ENCODE assay signal across 1 cellular context in the genomic region with DNA sequence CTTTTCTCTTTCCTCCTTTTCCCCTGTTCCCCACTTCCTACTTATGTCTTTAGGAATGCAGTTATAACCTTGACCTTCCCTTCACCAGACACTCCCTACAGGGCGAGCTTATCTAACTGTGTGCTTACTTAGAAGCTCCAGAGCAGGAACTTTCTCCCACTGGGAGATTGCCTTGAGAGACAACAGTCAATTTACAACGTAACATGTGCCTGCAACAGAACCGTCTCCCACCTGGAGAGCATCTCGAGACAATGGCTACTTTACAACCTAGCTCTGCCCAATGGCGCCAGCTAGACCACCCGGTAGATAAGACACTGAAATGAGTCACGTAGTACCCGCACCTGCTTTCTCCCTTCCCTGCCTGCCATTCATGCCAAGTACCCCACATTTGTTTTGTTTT.
TF ChIP-seq lines count a peak whose summit lies in the region.

No MANE protein-coding gene starts in this region.

TF ChIP-seq in K562, 482 proteins besides CTCF, POLR2A, EP300 and RAD21 (continued from another document):
- TF ChIP-seq, protein P1, sequence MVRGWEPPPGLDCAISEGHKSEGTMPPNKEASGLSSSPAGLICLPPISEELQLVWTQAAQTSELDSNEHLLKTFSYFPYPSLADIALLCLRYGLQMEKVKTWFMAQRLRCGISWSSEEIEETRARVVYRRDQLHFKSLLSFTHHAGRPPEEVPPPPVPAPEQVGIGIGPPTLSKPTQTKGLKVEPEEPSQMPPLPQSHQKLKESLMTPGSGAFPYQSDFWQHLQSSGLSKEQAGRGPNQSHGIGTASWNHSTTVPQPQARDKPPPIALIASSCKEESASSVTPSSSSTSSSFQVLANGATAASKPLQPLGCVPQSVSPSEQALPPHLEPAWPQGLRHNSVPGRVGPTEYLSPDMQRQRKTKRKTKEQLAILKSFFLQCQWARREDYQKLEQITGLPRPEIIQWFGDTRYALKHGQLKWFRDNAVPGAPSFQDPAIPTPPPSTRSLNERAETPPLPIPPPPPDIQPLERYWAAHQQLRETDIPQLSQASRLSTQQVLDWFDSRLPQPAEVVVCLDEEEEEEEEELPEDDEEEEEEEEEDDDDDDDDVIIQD (CRISPR knock-in tag; IDR thresholded peaks at IDR 0.05) = no peak
- TF ChIP-seq, protein P2, sequence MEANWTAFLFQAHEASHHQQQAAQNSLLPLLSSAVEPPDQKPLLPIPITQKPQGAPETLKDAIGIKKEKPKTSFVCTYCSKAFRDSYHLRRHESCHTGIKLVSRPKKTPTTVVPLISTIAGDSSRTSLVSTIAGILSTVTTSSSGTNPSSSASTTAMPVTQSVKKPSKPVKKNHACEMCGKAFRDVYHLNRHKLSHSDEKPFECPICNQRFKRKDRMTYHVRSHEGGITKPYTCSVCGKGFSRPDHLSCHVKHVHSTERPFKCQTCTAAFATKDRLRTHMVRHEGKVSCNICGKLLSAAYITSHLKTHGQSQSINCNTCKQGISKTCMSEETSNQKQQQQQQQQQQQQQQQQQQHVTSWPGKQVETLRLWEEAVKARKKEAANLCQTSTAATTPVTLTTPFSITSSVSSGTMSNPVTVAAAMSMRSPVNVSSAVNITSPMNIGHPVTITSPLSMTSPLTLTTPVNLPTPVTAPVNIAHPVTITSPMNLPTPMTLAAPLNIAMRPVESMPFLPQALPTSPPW (CRISPR knock-in tag; IDR thresholded peaks at IDR 0.05) = no peak
- TF ChIP-seq ZNF431 (CRISPR knock-in tag; IDR thresholded peaks at IDR 0.05) (no peak), HDAC1 (IDR thresholded peaks at IDR 0.05) (peak in 1 of 2 experiments; percentile 25; a peak in 1 of 4 replicates), SMARCA4 (IDR thresholded peaks at IDR 0.05) (peak; percentile 41; the same call in 1 of the 2 replicates), ZNF197 (CRISPR knock-in tag; IDR thresholded peaks at IDR 0.05; ENCODE audit: low read depth) (peak; percentile 61; the same call in 1 of the 2 replicates), ARHGAP35 (IDR thresholded peaks at IDR 0.05; ENCODE audit: partially characterized antibody) (no peak), GATA2 (CRISPR knock-in tag; IDR thresholded peaks at IDR 0.05) (no peak), CBFA2T3 (IDR thresholded peaks at IDR 0.05) (no peak), ZNF263 (CRISPR knock-in tag; IDR thresholded peaks at IDR 0.05; ENCODE audit: borderline replicate concordance) (no peak), ZNF668 (CRISPR knock-in tag; IDR thresholded peaks at IDR 0.05) (0 out of 2 replicates have a peak, but pooled peaks have one; percentile 36), MYC (IDR thresholded peaks at IDR 0.05; ENCODE audit: low read depth, low read length) (peak; percentile 48), MYC (CRISPR knock-in tag; IDR thresholded peaks at IDR 0.05; ENCODE audit: borderline replicate concordance, low read depth) (no peak), NR2C1 (IDR thresholded peaks at IDR 0.05) (no peak), NR2C1 (tag; IDR thresholded peaks at IDR 0.05) (peak; percentile 49), EWSR1 (IDR thresholded peaks at IDR 0.05; ENCODE audit: borderline replicate concordance, low read depth, partially characterized antibody) (no peak)
- TF ChIP-seq, protein P3, sequence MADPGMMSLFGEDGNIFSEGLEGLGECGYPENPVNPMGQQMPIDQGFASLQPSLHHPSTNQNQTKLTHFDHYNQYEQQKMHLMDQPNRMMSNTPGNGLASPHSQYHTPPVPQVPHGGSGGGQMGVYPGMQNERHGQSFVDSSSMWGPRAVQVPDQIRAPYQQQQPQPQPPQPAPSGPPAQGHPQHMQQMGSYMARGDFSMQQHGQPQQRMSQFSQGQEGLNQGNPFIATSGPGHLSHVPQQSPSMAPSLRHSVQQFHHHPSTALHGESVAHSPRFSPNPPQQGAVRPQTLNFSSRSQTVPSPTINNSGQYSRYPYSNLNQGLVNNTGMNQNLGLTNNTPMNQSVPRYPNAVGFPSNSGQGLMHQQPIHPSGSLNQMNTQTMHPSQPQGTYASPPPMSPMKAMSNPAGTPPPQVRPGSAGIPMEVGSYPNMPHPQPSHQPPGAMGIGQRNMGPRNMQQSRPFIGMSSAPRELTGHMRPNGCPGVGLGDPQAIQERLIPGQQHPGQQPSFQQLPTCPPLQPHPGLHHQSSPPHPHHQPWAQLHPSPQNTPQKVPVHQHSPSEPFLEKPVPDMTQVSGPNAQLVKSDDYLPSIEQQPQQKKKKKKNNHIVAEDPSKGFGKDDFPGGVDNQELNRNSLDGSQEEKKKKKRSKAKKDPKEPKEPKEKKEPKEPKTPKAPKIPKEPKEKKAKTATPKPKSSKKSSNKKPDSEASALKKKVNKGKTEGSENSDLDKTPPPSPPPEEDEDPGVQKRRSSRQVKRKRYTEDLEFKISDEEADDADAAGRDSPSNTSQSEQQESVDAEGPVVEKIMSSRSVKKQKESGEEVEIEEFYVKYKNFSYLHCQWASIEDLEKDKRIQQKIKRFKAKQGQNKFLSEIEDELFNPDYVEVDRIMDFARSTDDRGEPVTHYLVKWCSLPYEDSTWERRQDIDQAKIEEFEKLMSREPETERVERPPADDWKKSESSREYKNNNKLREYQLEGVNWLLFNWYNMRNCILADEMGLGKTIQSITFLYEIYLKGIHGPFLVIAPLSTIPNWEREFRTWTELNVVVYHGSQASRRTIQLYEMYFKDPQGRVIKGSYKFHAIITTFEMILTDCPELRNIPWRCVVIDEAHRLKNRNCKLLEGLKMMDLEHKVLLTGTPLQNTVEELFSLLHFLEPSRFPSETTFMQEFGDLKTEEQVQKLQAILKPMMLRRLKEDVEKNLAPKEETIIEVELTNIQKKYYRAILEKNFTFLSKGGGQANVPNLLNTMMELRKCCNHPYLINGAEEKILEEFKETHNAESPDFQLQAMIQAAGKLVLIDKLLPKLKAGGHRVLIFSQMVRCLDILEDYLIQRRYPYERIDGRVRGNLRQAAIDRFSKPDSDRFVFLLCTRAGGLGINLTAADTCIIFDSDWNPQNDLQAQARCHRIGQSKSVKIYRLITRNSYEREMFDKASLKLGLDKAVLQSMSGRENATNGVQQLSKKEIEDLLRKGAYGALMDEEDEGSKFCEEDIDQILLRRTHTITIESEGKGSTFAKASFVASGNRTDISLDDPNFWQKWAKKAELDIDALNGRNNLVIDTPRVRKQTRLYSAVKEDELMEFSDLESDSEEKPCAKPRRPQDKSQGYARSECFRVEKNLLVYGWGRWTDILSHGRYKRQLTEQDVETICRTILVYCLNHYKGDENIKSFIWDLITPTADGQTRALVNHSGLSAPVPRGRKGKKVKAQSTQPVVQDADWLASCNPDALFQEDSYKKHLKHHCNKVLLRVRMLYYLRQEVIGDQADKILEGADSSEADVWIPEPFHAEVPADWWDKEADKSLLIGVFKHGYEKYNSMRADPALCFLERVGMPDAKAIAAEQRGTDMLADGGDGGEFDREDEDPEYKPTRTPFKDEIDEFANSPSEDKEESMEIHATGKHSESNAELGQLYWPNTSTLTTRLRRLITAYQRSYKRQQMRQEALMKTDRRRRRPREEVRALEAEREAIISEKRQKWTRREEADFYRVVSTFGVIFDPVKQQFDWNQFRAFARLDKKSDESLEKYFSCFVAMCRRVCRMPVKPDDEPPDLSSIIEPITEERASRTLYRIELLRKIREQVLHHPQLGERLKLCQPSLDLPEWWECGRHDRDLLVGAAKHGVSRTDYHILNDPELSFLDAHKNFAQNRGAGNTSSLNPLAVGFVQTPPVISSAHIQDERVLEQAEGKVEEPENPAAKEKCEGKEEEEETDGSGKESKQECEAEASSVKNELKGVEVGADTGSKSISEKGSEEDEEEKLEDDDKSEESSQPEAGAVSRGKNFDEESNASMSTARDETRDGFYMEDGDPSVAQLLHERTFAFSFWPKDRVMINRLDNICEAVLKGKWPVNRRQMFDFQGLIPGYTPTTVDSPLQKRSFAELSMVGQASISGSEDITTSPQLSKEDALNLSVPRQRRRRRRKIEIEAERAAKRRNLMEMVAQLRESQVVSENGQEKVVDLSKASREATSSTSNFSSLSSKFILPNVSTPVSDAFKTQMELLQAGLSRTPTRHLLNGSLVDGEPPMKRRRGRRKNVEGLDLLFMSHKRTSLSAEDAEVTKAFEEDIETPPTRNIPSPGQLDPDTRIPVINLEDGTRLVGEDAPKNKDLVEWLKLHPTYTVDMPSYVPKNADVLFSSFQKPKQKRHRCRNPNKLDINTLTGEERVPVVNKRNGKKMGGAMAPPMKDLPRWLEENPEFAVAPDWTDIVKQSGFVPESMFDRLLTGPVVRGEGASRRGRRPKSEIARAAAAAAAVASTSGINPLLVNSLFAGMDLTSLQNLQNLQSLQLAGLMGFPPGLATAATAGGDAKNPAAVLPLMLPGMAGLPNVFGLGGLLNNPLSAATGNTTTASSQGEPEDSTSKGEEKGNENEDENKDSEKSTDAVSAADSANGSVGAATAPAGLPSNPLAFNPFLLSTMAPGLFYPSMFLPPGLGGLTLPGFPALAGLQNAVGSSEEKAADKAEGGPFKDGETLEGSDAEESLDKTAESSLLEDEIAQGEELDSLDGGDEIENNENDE (IDR thresholded peaks at IDR 0.05; ENCODE audit: low read depth, low read length) = no peak
- TF ChIP-seq, protein P4, sequence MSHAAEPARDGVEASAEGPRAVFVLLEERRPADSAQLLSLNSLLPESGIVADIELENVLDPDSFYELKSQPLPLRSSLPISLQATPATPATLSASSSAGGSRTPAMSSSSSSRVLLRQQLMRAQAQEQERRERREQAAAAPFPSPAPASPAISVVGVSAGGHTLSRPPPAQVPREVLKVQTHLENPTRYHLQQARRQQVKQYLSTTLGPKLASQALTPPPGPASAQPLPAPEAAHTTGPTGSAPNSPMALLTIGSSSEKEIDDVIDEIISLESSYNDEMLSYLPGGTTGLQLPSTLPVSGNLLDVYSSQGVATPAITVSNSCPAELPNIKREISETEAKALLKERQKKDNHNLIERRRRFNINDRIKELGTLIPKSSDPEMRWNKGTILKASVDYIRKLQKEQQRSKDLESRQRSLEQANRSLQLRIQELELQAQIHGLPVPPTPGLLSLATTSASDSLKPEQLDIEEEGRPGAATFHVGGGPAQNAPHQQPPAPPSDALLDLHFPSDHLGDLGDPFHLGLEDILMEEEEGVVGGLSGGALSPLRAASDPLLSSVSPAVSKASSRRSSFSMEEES (CRISPR knock-in tag; IDR thresholded peaks at IDR 0.05) = no peak
- TF ChIP-seq, protein P5, sequence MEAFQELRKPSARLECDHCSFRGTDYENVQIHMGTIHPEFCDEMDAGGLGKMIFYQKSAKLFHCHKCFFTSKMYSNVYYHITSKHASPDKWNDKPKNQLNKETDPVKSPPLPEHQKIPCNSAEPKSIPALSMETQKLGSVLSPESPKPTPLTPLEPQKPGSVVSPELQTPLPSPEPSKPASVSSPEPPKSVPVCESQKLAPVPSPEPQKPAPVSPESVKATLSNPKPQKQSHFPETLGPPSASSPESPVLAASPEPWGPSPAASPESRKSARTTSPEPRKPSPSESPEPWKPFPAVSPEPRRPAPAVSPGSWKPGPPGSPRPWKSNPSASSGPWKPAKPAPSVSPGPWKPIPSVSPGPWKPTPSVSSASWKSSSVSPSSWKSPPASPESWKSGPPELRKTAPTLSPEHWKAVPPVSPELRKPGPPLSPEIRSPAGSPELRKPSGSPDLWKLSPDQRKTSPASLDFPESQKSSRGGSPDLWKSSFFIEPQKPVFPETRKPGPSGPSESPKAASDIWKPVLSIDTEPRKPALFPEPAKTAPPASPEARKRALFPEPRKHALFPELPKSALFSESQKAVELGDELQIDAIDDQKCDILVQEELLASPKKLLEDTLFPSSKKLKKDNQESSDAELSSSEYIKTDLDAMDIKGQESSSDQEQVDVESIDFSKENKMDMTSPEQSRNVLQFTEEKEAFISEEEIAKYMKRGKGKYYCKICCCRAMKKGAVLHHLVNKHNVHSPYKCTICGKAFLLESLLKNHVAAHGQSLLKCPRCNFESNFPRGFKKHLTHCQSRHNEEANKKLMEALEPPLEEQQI (IDR thresholded peaks at IDR 0.05) = no peak
- TF ChIP-seq, protein P6, sequence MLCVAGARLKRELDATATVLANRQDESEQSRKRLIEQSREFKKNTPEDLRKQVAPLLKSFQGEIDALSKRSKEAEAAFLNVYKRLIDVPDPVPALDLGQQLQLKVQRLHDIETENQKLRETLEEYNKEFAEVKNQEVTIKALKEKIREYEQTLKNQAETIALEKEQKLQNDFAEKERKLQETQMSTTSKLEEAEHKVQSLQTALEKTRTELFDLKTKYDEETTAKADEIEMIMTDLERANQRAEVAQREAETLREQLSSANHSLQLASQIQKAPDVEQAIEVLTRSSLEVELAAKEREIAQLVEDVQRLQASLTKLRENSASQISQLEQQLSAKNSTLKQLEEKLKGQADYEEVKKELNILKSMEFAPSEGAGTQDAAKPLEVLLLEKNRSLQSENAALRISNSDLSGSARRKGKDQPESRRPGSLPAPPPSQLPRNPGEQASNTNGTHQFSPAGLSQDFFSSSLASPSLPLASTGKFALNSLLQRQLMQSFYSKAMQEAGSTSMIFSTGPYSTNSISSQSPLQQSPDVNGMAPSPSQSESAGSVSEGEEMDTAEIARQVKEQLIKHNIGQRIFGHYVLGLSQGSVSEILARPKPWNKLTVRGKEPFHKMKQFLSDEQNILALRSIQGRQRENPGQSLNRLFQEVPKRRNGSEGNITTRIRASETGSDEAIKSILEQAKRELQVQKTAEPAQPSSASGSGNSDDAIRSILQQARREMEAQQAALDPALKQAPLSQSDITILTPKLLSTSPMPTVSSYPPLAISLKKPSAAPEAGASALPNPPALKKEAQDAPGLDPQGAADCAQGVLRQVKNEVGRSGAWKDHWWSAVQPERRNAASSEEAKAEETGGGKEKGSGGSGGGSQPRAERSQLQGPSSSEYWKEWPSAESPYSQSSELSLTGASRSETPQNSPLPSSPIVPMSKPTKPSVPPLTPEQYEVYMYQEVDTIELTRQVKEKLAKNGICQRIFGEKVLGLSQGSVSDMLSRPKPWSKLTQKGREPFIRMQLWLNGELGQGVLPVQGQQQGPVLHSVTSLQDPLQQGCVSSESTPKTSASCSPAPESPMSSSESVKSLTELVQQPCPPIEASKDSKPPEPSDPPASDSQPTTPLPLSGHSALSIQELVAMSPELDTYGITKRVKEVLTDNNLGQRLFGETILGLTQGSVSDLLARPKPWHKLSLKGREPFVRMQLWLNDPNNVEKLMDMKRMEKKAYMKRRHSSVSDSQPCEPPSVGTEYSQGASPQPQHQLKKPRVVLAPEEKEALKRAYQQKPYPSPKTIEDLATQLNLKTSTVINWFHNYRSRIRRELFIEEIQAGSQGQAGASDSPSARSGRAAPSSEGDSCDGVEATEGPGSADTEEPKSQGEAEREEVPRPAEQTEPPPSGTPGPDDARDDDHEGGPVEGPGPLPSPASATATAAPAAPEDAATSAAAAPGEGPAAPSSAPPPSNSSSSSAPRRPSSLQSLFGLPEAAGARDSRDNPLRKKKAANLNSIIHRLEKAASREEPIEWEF (CRISPR knock-in tag; IDR thresholded peaks at IDR 0.05) = no peak
